ENCODE assay signal across 16 cellular contexts in genomic region chr2:128414946-128415767, GRCh38.
"Had no signal": no experiment of that assay in that cellular context is flagged by ENCODE, and none has a peak within 500 bp of the region (broad histone marks: within the 10 kb centered on the region; RNA-seq: fewer than 3 reads in every experiment).

No MANE protein-coding gene starts in this region.

- H3K27me3 Mint-ChIP-seq: activated CD4-positive, alpha-beta T cell treated with anti-CD3 and anti-CD28 coated beads, Interleukin-2, amount 10 ng/mL, durations not matched to agents 24 days and 14 days had no signal

- H3K4me3 ChIP-seq: dorsolateral prefrontal cortex, lower lobe of right lung, mucosa of descending colon, SK-N-MC, thoracic aorta had no signal

- H3K27ac ChIP-seq: dorsolateral prefrontal cortex, lower lobe of right lung, SK-N-MC, thoracic aorta had no signal

- H3K9me3 Mint-ChIP-seq: activated CD4-positive, alpha-beta T cell treated with anti-CD3 and anti-CD28 coated beads, Interleukin-2, amount 10 ng/mL, durations not matched to agents 24 days and 14 days had no signal

- H3K27ac Mint-ChIP-seq: activated CD4-positive, alpha-beta T cell treated with anti-CD3 and anti-CD28 coated beads, Interleukin-2, amount 10 ng/mL, durations not matched to agents 24 days and 14 days; activated T-cell treated with anti-CD3 and anti-CD28 coated beads, Interleukin-2, amount 50 U/mL, for 72 hours had no signal

- H3K4me3 Mint-ChIP-seq: activated CD4-positive, alpha-beta T cell treated with anti-CD3 and anti-CD28 coated beads, Interleukin-2, amount 10 ng/mL, durations not matched to agents 24 days and 14 days; activated T-cell treated with anti-CD3 and anti-CD28 coated beads, Interleukin-2, amount 50 U/mL, for 72 hours; naive thymus-derived CD8-positive, alpha-beta T cell had no signal

- H3K9me3 ChIP-seq: lower lobe of right lung, mucosa of descending colon, thoracic aorta had no signal

- DNase-seq: activated CD4-positive, alpha-beta T cell treated with anti-CD3 and anti-CD28 coated beads, Interleukin-2, amount 10 ng/mL, durations not matched to agents 24 days and 14 days; activated naive CD4-positive, alpha-beta T cell treated with Interleukin-2 at 50 U/mL for 16 hours; activated T-cell treated with anti-CD3 and anti-CD28 coated beads, Interleukin-2, amount 50 U/mL, for 72 hours; central memory CD4-positive, alpha-beta T cell; foreskin melanocyte; left cardiac atrium; lower lobe of right lung; mucosa of descending colon; stimulated activated CD4-positive, alpha-beta T cell treated with anti-CD3 and anti-CD28 coated beads, Interleukin-4, amount 100 ng/mL, for 1 hour; stimulated activated CD8-positive, alpha-beta memory T cell treated with anti-CD3 and anti-CD28 coated beads, Interleukin-4, amount 100 ng/mL, for 48 hours; stimulated activated naive CD8-positive, alpha-beta T cell treated with anti-CD3 and anti-CD28 coated beads, Interleukin-15, Interleukin-2, amounts not matched to agents 100 U/mL and 50 U/mL, for 24 hours; T-helper 1 cell had no signal

- H3K4me1 ChIP-seq: lower lobe of right lung had no signal

- H3K4me1 Mint-ChIP-seq: activated CD4-positive, alpha-beta T cell treated with anti-CD3 and anti-CD28 coated beads, Interleukin-2, amount 10 ng/mL, durations not matched to agents 24 days and 14 days; naive thymus-derived CD8-positive, alpha-beta T cell had no signal

- ATAC-seq: activated T-cell treated with anti-CD3 and anti-CD28 coated beads, Interleukin-2, amount 50 U/mL, for 72 hours; left cardiac atrium; lower lobe of right lung; mucosa of descending colon; naive thymus-derived CD8-positive, alpha-beta T cell; stimulated activated naive CD8-positive, alpha-beta T cell treated with anti-CD3 and anti-CD28 coated beads, Interleukin-15, Interleukin-2, amounts not matched to agents 100 U/mL and 50 U/mL, for 24 hours had no signal

- H3K27me3 ChIP-seq: dorsolateral prefrontal cortex had no signal

- H3K36me3 ChIP-seq: lower lobe of right lung, thoracic aorta had no signal
